1 cellular context compared by ENCODE assay signal in the genomic region with DNA sequence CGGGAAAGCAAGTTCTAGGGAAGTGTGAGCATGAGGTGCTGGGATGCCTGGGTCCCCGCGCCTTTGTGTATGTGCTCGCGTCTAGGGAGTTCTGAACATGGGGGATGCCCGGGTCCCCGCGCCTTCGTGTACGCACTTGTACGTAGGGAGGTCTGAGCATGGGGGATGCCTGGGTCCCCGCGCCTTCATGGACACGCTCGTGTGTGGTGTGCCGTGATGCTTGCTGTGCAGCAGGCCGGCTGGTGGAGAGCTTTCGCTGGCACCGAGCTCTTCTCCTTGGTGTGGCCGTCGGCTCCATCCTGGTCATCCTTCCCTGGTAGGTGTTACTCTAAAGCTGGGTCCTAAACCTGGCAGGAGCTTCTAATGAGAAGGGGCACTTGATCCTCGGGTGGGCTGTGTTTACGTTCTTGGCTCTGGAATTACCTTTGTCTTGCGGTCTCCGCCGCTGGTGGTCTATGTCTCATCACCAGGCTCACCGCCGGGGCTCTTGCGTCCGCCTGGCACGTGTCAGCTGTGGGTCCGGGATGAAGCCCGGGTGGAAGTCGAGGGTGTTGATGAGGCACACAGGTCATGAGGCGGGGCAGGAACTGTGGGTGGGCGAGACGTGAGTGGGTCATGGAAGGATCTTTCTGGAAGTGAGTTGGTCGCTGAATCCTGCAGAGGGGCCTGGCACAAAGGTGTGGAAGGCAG.
TF ChIP-seq lines count a peak whose summit lies in the region.

No MANE protein-coding gene starts in this region.

TF ChIP-seq in WTC11, 78 proteins besides CTCF, POLR2A, EP300 and RAD21 (continued from another document):
- no peak for TF ChIP-seq ZNF219 (CRISPR knock-in tag; IDR thresholded peaks at IDR 0.05; ENCODE audit: borderline replicate concordance)
- TF ChIP-seq, protein P1, sequence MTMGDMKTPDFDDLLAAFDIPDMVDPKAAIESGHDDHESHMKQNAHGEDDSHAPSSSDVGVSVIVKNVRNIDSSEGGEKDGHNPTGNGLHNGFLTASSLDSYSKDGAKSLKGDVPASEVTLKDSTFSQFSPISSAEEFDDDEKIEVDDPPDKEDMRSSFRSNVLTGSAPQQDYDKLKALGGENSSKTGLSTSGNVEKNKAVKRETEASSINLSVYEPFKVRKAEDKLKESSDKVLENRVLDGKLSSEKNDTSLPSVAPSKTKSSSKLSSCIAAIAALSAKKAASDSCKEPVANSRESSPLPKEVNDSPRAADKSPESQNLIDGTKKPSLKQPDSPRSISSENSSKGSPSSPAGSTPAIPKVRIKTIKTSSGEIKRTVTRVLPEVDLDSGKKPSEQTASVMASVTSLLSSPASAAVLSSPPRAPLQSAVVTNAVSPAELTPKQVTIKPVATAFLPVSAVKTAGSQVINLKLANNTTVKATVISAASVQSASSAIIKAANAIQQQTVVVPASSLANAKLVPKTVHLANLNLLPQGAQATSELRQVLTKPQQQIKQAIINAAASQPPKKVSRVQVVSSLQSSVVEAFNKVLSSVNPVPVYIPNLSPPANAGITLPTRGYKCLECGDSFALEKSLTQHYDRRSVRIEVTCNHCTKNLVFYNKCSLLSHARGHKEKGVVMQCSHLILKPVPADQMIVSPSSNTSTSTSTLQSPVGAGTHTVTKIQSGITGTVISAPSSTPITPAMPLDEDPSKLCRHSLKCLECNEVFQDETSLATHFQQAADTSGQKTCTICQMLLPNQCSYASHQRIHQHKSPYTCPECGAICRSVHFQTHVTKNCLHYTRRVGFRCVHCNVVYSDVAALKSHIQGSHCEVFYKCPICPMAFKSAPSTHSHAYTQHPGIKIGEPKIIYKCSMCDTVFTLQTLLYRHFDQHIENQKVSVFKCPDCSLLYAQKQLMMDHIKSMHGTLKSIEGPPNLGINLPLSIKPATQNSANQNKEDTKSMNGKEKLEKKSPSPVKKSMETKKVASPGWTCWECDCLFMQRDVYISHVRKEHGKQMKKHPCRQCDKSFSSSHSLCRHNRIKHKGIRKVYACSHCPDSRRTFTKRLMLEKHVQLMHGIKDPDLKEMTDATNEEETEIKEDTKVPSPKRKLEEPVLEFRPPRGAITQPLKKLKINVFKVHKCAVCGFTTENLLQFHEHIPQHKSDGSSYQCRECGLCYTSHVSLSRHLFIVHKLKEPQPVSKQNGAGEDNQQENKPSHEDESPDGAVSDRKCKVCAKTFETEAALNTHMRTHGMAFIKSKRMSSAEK (CRISPR knock-in tag; IDR thresholded peaks at IDR 0.05; ENCODE audit: borderline replicate concordance): no peak
- TF ChIP-seq, protein P2, sequence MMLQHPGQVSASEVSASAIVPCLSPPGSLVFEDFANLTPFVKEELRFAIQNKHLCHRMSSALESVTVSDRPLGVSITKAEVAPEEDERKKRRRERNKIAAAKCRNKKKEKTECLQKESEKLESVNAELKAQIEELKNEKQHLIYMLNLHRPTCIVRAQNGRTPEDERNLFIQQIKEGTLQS (CRISPR knock-in tag; conservative IDR thresholded peaks at IDR 0.05): no peak
- TF ChIP-seq GABPB1 (CRISPR knock-in tag; IDR thresholded peaks at IDR 0.05): no peak
- TF ChIP-seq, protein P3, sequence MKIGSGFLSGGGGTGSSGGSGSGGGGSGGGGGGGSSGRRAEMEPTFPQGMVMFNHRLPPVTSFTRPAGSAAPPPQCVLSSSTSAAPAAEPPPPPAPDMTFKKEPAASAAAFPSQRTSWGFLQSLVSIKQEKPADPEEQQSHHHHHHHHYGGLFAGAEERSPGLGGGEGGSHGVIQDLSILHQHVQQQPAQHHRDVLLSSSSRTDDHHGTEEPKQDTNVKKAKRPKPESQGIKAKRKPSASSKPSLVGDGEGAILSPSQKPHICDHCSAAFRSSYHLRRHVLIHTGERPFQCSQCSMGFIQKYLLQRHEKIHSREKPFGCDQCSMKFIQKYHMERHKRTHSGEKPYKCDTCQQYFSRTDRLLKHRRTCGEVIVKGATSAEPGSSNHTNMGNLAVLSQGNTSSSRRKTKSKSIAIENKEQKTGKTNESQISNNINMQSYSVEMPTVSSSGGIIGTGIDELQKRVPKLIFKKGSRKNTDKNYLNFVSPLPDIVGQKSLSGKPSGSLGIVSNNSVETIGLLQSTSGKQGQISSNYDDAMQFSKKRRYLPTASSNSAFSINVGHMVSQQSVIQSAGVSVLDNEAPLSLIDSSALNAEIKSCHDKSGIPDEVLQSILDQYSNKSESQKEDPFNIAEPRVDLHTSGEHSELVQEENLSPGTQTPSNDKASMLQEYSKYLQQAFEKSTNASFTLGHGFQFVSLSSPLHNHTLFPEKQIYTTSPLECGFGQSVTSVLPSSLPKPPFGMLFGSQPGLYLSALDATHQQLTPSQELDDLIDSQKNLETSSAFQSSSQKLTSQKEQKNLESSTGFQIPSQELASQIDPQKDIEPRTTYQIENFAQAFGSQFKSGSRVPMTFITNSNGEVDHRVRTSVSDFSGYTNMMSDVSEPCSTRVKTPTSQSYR (CRISPR knock-in tag; IDR thresholded peaks at IDR 0.05): no peak
- TF ChIP-seq IRF2 (CRISPR knock-in tag; IDR thresholded peaks at IDR 0.05; ENCODE audit: borderline replicate concordance, low read depth): no peak
- TF ChIP-seq, protein P4, sequence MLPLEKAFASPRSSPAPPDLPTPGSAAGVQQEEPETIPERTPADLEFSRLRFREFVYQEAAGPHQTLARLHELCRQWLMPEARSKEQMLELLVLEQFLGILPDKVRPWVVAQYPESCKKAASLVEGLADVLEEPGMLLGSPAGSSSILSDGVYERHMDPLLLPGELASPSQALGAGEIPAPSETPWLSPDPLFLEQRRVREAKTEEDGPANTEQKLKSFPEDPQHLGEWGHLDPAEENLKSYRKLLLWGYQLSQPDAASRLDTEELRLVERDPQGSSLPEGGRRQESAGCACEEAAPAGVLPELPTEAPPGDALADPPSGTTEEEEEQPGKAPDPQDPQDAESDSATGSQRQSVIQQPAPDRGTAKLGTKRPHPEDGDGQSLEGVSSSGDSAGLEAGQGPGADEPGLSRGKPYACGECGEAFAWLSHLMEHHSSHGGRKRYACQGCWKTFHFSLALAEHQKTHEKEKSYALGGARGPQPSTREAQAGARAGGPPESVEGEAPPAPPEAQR (CRISPR knock-in tag; IDR thresholded peaks at IDR 0.05): no peak
- TF ChIP-seq, protein P5, sequence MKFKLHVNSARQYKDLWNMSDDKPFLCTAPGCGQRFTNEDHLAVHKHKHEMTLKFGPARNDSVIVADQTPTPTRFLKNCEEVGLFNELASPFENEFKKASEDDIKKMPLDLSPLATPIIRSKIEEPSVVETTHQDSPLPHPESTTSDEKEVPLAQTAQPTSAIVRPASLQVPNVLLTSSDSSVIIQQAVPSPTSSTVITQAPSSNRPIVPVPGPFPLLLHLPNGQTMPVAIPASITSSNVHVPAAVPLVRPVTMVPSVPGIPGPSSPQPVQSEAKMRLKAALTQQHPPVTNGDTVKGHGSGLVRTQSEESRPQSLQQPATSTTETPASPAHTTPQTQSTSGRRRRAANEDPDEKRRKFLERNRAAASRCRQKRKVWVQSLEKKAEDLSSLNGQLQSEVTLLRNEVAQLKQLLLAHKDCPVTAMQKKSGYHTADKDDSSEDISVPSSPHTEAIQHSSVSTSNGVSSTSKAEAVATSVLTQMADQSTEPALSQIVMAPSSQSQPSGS (CRISPR knock-in tag; IDR thresholded peaks at IDR 0.05; ENCODE audit: borderline replicate concordance, low read depth): no peak
- TF ChIP-seq, protein P6, sequence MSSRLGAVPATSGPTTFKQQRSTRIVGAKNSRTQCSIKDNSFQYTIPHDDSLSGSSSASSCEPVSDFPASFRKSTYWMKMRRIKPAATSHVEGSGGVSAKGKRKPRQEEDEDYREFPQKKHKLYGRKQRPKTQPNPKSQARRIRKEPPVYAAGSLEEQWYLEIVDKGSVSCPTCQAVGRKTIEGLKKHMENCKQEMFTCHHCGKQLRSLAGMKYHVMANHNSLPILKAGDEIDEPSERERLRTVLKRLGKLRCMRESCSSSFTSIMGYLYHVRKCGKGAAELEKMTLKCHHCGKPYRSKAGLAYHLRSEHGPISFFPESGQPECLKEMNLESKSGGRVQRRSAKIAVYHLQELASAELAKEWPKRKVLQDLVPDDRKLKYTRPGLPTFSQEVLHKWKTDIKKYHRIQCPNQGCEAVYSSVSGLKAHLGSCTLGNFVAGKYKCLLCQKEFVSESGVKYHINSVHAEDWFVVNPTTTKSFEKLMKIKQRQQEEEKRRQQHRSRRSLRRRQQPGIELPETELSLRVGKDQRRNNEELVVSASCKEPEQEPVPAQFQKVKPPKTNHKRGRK (CRISPR knock-in tag; IDR thresholded peaks at IDR 0.05; ENCODE audit: borderline replicate concordance): no peak
- TF ChIP-seq, protein P7, sequence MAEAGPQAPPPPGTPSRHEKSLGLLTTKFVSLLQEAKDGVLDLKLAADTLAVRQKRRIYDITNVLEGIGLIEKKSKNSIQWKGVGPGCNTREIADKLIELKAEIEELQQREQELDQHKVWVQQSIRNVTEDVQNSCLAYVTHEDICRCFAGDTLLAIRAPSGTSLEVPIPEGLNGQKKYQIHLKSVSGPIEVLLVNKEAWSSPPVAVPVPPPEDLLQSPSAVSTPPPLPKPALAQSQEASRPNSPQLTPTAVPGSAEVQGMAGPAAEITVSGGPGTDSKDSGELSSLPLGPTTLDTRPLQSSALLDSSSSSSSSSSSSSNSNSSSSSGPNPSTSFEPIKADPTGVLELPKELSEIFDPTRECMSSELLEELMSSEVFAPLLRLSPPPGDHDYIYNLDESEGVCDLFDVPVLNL (CRISPR knock-in tag; IDR thresholded peaks at IDR 0.05; ENCODE audit: borderline replicate concordance, low read depth): no peak
- no peak for TF ChIP-seq NFE2L1 (CRISPR knock-in tag; IDR thresholded peaks at IDR 0.05)
- no peak for TF ChIP-seq FOXP1 (CRISPR knock-in tag; IDR thresholded peaks at IDR 0.05; ENCODE audit: borderline replicate concordance)
TF ChIP-seq in WTC11: peak in this region for 0.
